In genomic region chr11:83249972-83250593, GRCh38 we compare ENCODE assay signal across 8 cellular contexts. TPM values are rescaled to one million over a fixed set of nuclear protein-coding genes. Genes with fewer than 3 reads are reported as not detected.
DNase-seq lines count a peak whose midpoint lies in the region; ATAC-seq and TF ChIP-seq lines count a peak whose summit lies in the region.

No MANE protein-coding gene starts in this region.

- intact Hi-C loops in OCI-LY7 (cut with micrococcal nuclease; ENCODE audit: unreplicated experiment), result loop anchor here (1.0 to 10.0 kb wide), 5 partner anchors 163 to 565 kb away; no protein-coding TSS in a partner anchor
- intact Hi-C loops in dorsolateral prefrontal cortex (cut with DNase I), result loop anchor here (5.0 to 10.0 kb wide), 3 partner anchors 348 to 535 kb away; partner anchors contain the start of genes DDIAS (in 2 of the 2) and PRCP (in 2 of the 2)

- H2AK5ac ChIP-seq in mesendoderm (ENCODE audit: low read length), result no peak overlapping the region

- WGBS in mesendoderm (ENCODE audit: extremely low coverage, insufficient coverage, low lambda C conversion rate), result no CpG with 5 or more reads among the region's 4 CpGs

- no peak overlapping the region for H3K18ac ChIP-seq in mesendoderm (ENCODE audit: low read length)

- peak; percentile 96 for TF ChIP-seq CTCF in OCI-LY7 (conservative IDR thresholded peaks at IDR 0.05; ENCODE audit: low read length)
- peak; percentile 47 to 88 (median 76) for TF ChIP-seq CTCF in dorsolateral prefrontal cortex (IDR thresholded peaks at IDR 0.05 in 54 of 56, conservative IDR thresholded peaks at IDR 0.05 in 2 of 56; ENCODE audit: low read depth in 1 of 56, partially characterized antibody in 56 of 56)

- H3K4me1 ChIP-seq in OCI-LY7 (ENCODE audit: insufficient read depth, low read length, poor library complexity, severe bottlenecking), result peaks cover 10% of the 10 kb centered on the region
- H3K4me1 ChIP-seq in mesendoderm (ENCODE audit: control insufficient read depth, low read depth, low read length), result no peaks in the 10 kb centered on the region

- no peak overlapping the region for H3K4me2 ChIP-seq in OCI-LY7 (ENCODE audit: low read length)
- H3K4me2 ChIP-seq in mesendoderm (ENCODE audit: low read length), result no peak overlapping the region

- no peak overlapping the region for H3K4me3 ChIP-seq in OCI-LY7 (ENCODE audit: low read depth, low read length, poor library complexity, severe bottlenecking)
- H3K4me3 ChIP-seq in dorsolateral prefrontal cortex, result peak overlapping the region in 3 of 59 donors; percentile 7 to 15 (median 11)
- no peak overlapping the region for H3K4me3 ChIP-seq in mesendoderm (ENCODE audit: low read length)

- no peaks in the 10 kb centered on the region for H3K9me2 ChIP-seq in OCI-LY7 (ENCODE audit: insufficient read depth, low read length)

- H3K27ac ChIP-seq in OCI-LY7 (ENCODE audit: low read depth, low read length, poor library complexity, severe bottlenecking) (no peak overlapping the region), dorsolateral prefrontal cortex (no peak overlapping the region), mesendoderm (ENCODE audit: low read depth, low read length) (no peak overlapping the region)

- H3K9ac ChIP-seq in mesendoderm (ENCODE audit: low read length), result no peak overlapping the region

- no peaks in the 10 kb centered on the region for H3K79me1 ChIP-seq in mesendoderm (ENCODE audit: low read length)

- CTCF ChIA-PET in OCI-LY7 (lab: Charles Lee; ENCODE audit: unreplicated experiment), result interaction anchor here (1.1 to 1.5 kb wide), 5 partner anchors 15 to 383 kb away, joined by 3 to 6 read pairs (median 3); no protein-coding TSS in a partner anchor

- no peak overlapping the region for H2BK120ac ChIP-seq in mesendoderm (ENCODE audit: low read depth, low read length)

- H4K8ac ChIP-seq in mesendoderm (ENCODE audit: low read depth, low read length), result no peak overlapping the region

- no peak overlapping the region for H2AFZ ChIP-seq in OCI-LY7 (ENCODE audit: low read length)

- H3K79me2 ChIP-seq in OCI-LY7 (ENCODE audit: insufficient read depth, low read depth, low read length) (no peaks in the 10 kb centered on the region), mesendoderm (ENCODE audit: control insufficient read depth, insufficient read depth, low read length) (no peaks in the 10 kb centered on the region)

- POLR2A ChIA-PET in OCI-LY7 (lab: Charles Lee), result interaction anchor here (0.5 to 2.1 kb wide), 13 partner anchors 9 to 382 kb away, joined by 3 to 8 read pairs (median 4); partner anchors contain the start of genes DDIAS and PRCP

- DNase-seq in DMS153 (lab: John Stamatoyannopoulos, UW) (peak; percentile 10), OCI-LY7 (ENCODE audit: low spot score) (peak; percentile 73), dorsolateral prefrontal cortex (no peak), mesendoderm (peak; percentile 31)

- H2BK5ac ChIP-seq in mesendoderm (ENCODE audit: low read length), result no peak overlapping the region

- ATAC-seq in GM18867 (IDR thresholded peaks at IDR 0.05; ENCODE audit: unreplicated experiment) (peak; percentile 87), HG03135 (IDR thresholded peaks at IDR 0.05; ENCODE audit: unreplicated experiment) (peak; percentile 68), GM19455 (IDR thresholded peaks at IDR 0.05; ENCODE audit: unreplicated experiment) (no peak), GM18873 (IDR thresholded peaks at IDR 0.05; ENCODE audit: low FRiP score, unreplicated experiment) (no peak)

- no peak overlapping the region for H3K56ac ChIP-seq in mesendoderm (ENCODE audit: low read length)

- peak overlapping the region; percentile 7 for H2BK15ac ChIP-seq in mesendoderm (replicated peaks; ENCODE audit: low read depth)

- no peaks in the 10 kb centered on the region for H3K27me3 ChIP-seq in dorsolateral prefrontal cortex
- no peaks in the 10 kb centered on the region for H3K27me3 ChIP-seq in mesendoderm (ENCODE audit: insufficient read depth, low read length, poor library complexity)

- H3K23ac ChIP-seq in mesendoderm (ENCODE audit: low read length), result no peak overlapping the region

- H3K36me3 ChIP-seq in OCI-LY7 (ENCODE audit: insufficient read depth, low read length) (no peaks in the 10 kb centered on the region; the same call in 1 of the 2 replicates), mesendoderm (ENCODE audit: control insufficient read depth, insufficient read depth, low read length) (no peaks in the 10 kb centered on the region)

- H4K20me1 ChIP-seq in OCI-LY7 (ENCODE audit: insufficient read depth, low read length), result no peaks in the 10 kb centered on the region

- no peak overlapping the region for H3K4ac ChIP-seq in mesendoderm (ENCODE audit: low read depth, low read length)

- no TSS peak for BruUV-seq in OCI-LY7 (replicated peaks; lab: Mats Ljungman, UMichigan)

- peaks cover 4% of the 10 kb centered on the region; the same call in 1 of the 2 replicates for H3K9me3 ChIP-seq in OCI-LY7 (ENCODE audit: low read length)

- H4K5ac ChIP-seq in mesendoderm (ENCODE audit: low read length), result no peak overlapping the region

RNA-seq across cellular contexts. Expression of gene CCDC90B, which starts 36.1 kb away (rescaled TPM):
- 39.3 and 54.9 TPM in 2 replicates for total RNA-seq in OCI-LY7 (2014; rRNA removed; shearing (Covaris generic))
- 47.4 and 52.8 TPM in 2 replicates for total RNA-seq in OCI-LY7 (2022)
- 10 to 100 TPM; 25.8 to 63.1 (median 35.8) TPM for total RNA-seq in dorsolateral prefrontal cortex
- polyA plus RNA-seq in mesendoderm (2013, experiment 1 of 2), result 93.8 TPM
- polyA plus RNA-seq in mesendoderm (2013, experiment 2 of 2), result 92.8 TPM

RNA-seq across cellular contexts. Expression of gene ANKRD42, which starts 56.6 kb away (rescaled TPM):
- total RNA-seq in OCI-LY7 (2014; rRNA removed; shearing (Covaris generic)), result 1.1 and 2.2 TPM in 2 replicates
- 2.5 and 3.3 TPM in 2 replicates for total RNA-seq in OCI-LY7 (2022)
- total RNA-seq in dorsolateral prefrontal cortex, result 10 to 100 TPM in 119 of 120 experiments, 1 to 10 TPM in 1; 9.9 to 46.5 (median 32.4) TPM
- polyA plus RNA-seq in mesendoderm (2013, experiment 1 of 2), result 4.5 TPM
- 4.4 TPM for polyA plus RNA-seq in mesendoderm (2013, experiment 2 of 2)

Comparison
In these comparisons a context has a peak if more than half of its experiments do, and no peak if none do; other contexts are left out.
1. DNase-seq: peak in DMS153 (single experiment), OCI-LY7 (single experiment) and mesendoderm (single experiment); none in dorsolateral prefrontal cortex (0 of 10).
2. ATAC-seq: peak in GM18867 (single experiment) and HG03135 (single experiment); none in GM19455 (single experiment) and GM18873 (single experiment).